Comparison of ENCODE assay signal across 20 cellular contexts in genomic region chr2:140539506-140539905, GRCh38.
DNase-seq lines count a peak whose midpoint lies in the region; ATAC-seq, FAIRE-seq and TF ChIP-seq lines count a peak whose summit lies in the region.
"Had no signal": no experiment of that assay in that cellular context is flagged by ENCODE, and none has a peak within 500 bp of the region (broad histone marks: within the 10 kb centered on the region; RNA-seq: fewer than 3 reads in every experiment).

No MANE protein-coding gene starts in this region.

- H3K4me3 ChIP-seq in SK-N-SH (ENCODE audit: low read depth in 2 of 2, low read length in 1 of 2) = no peak overlapping the region
- H3K4me3 ChIP-seq in H1 (ENCODE audit: extremely low read depth in 1 of 4, insufficient read depth in 2 of 4, low read depth in 3 of 4, low read length in 4 of 4) = no peak overlapping the region
- H3K4me3 ChIP-seq in colonic mucosa = no peak overlapping the region
- H3K4me3 ChIP-seq: HAP-1 had no signal

- no peak overlapping the region for H4K8ac ChIP-seq in H1 (ENCODE audit: extremely low read depth, insufficient read depth, low read length)

- intact Hi-C loops in colonic mucosa (cut with DNase I) = no loop called here

- DNase-seq in SK-N-SH = no peak
- DNase-seq in H1 (ENCODE audit: low read depth in 1 of 2, low spot score in 2 of 2) = no peak
- peak; percentile 6 for DNase-seq in kidney tubule cell (ENCODE audit: low spot score)
- no peak for DNase-seq in stimulated activated CD4-positive, alpha-beta T cell treated with anti-CD3 and anti-CD28 coated beads, Interleukin-4, amount 100 ng/mL, for 1 hour
- no peak for DNase-seq in colonic mucosa
- DNase-seq: AML-193, DMS79 treated with DMSO at 0.1 percent for 48 hours, NCI-H187, NCI-H2107, NCI-H510A, NCI-H774, PC-3, SIG-M5 had no signal

- no peak overlapping the region for H2BK12ac ChIP-seq in H1 (ENCODE audit: low read depth, low read length)

- ATAC-seq in SK-N-SH treated with all-trans-retinoic acid at 6 μM for 48 hours (no peak), HG03521 (IDR thresholded peaks at IDR 0.05; ENCODE audit: unreplicated experiment) (no peak)
- ATAC-seq in activated CD4-positive, CD25-positive, alpha-beta regulatory T cell treated with anti-CD3 and anti-CD28 coated beads, Interleukin-2, amount 50 U/mL, for 24 hours = no peak
- ATAC-seq: PC-3 had no signal

- H3K56ac ChIP-seq in H1 (replicated peaks; ENCODE audit: insufficient read length, low read depth, low read length) = no peak overlapping the region

- H3F3A ChIP-seq in SK-N-SH (replicated peaks; ENCODE audit: insufficient read depth) = no peaks in the 10 kb centered on the region

- H4K20me1 ChIP-seq in SK-N-SH (ENCODE audit: insufficient read depth) (no peaks in the 10 kb centered on the region), H1 (replicated peaks in 1 of 2; ENCODE audit: control insufficient read depth in 1 of 2, insufficient read depth in 2 of 2, low read length in 2 of 2) (no peaks in the 10 kb centered on the region)

- 89% methylated on average over 5 of the region's 5 CpGs for WGBS in SK-N-SH (ENCODE audit: low lambda C conversion rate)
- WGBS in H1 (ENCODE audit: extremely low coverage in 1 of 2, insufficient coverage in 1 of 2, insufficient read length in 1 of 2, insufficient replicate concordance in 2 of 2, low coverage in 1 of 2, low lambda C conversion rate in 2 of 2, missing lambda C conversion rate in 1 of 2), 2 experiments = 94% methylated on average over 5 of the region's 5 CpGs; no CpG with 5 or more reads in 1 of the 2 experiments

- H3K27ac ChIP-seq in SK-N-SH (ENCODE audit: low read depth in 2 of 2, low read length in 1 of 2) = no peak overlapping the region
- H3K27ac ChIP-seq in H1 (ENCODE audit: low read depth, low read length) = no peak overlapping the region
- no peak overlapping the region for H3K27ac ChIP-seq in colonic mucosa
- H3K27ac ChIP-seq: 22Rv1, C4-2B, RWPE1 had no signal

- CTCF ChIA-PET in SK-N-SH (lab: Yijun Ruan, JAX) (no interaction called here), H1 (lab: Charles Lee; ENCODE audit: partially characterized antibody) (no interaction called here)

- TF ChIP-seq EP300 in SK-N-SH (IDR thresholded peaks at IDR 0.05; ENCODE audit: borderline replicate concordance in 1 of 2, low read depth in 1 of 2, low read length in 1 of 2) = no peak
- no peak for TF ChIP-seq EP300 in H1 (IDR thresholded peaks at IDR 0.05; ENCODE audit: borderline replicate concordance in 1 of 2, low read depth in 2 of 2, low read length in 2 of 2)

- TF ChIP-seq POLR2A in H1 (IDR thresholded peaks at IDR 0.05; ENCODE audit: control extremely low read depth in 1 of 2, low read depth in 2 of 2, low read length in 2 of 2) = no peak

- no peaks in the 10 kb centered on the region for H3K9me3 ChIP-seq in SK-N-SH
- no peaks in the 10 kb centered on the region for H3K9me3 ChIP-seq in H1 (ENCODE audit: insufficient read depth in 2 of 2, low read depth in 1 of 2, low read length in 1 of 2)
- no peaks in the 10 kb centered on the region for H3K9me3 ChIP-seq in colonic mucosa
- H3K9me3 ChIP-seq: HAP-1 had no signal

- H4K91ac ChIP-seq in H1 (replicated peaks; ENCODE audit: insufficient read length, low read length) = no peak overlapping the region

- H3K27me3 ChIP-seq in SK-N-SH (ENCODE audit: insufficient read depth) (no peaks in the 10 kb centered on the region), H1 (replicated peaks in 1 of 4; ENCODE audit: control insufficient read depth in 3 of 4, extremely low read depth in 1 of 4, insufficient read depth in 3 of 4, low read length in 3 of 4) (no peaks in the 10 kb centered on the region), colonic mucosa (no peaks in the 10 kb centered on the region)

- H4K5ac ChIP-seq in H1 (ENCODE audit: insufficient read length, low read depth, low read length) = no peak overlapping the region

- POLR2A ChIA-PET in SK-N-SH (lab: Yijun Ruan, JAX) (no interaction called here), H1 (lab: Charles Lee; ENCODE audit: partially characterized antibody) (no interaction called here)

- H2BK5ac ChIP-seq in H1 (ENCODE audit: low read depth, low read length) = no peak overlapping the region

- no peak overlapping the region for H3K23ac ChIP-seq in H1 (ENCODE audit: insufficient read length)

- no peak overlapping the region for H3K4ac ChIP-seq in H1 (replicated peaks; ENCODE audit: insufficient read length, low read depth, low read length)

- H3K9ac ChIP-seq in SK-N-SH = no peak overlapping the region
- no peak overlapping the region for H3K9ac ChIP-seq in H1 (replicated peaks in 1 of 4; ENCODE audit: extremely low read depth in 1 of 4, low read depth in 3 of 4, low read length in 3 of 4)
- no peak overlapping the region for H3K9ac ChIP-seq in colonic mucosa (ENCODE audit: low read depth in 2 of 2, low read length in 2 of 2)

- H2BK120ac ChIP-seq in H1 (replicated peaks; ENCODE audit: low read depth, low read length) = no peak overlapping the region

- no peak overlapping the region for H3K14ac ChIP-seq in H1 (ENCODE audit: insufficient read length)

- no peaks in the 10 kb centered on the region for H3K9me2 ChIP-seq in SK-N-SH

- H3K79me2 ChIP-seq in SK-N-SH (ENCODE audit: insufficient read depth) (no peaks in the 10 kb centered on the region), H1 (ENCODE audit: control insufficient read depth in 1 of 2, insufficient read depth in 2 of 2, low read length in 2 of 2) (no peaks in the 10 kb centered on the region)

- H3K36me3 ChIP-seq in SK-N-SH (replicated peaks in 1 of 2; ENCODE audit: control insufficient read depth in 1 of 2, insufficient read depth in 2 of 2, low read length in 1 of 2) = no peaks in the 10 kb centered on the region
- H3K36me3 ChIP-seq in H1 (ENCODE audit: control insufficient read depth in 2 of 4, insufficient read depth in 4 of 4, low read length in 3 of 4) = no peaks in the 10 kb centered on the region
- no peaks in the 10 kb centered on the region for H3K36me3 ChIP-seq in colonic mucosa
- H3K36me3 ChIP-seq: HAP-1 had no signal

- FAIRE-seq in H1 (lab: Jason Lieb, UNC) = no peak

- no peak overlapping the region for H3K18ac ChIP-seq in H1 (ENCODE audit: extremely low read depth, low read length)

- H2BK15ac ChIP-seq in H1 (ENCODE audit: low read length) = no peak overlapping the region

- H2AK5ac ChIP-seq in H1 (ENCODE audit: low read depth, low read length) = no peak overlapping the region

- H3K4me2 ChIP-seq in SK-N-SH (no peak overlapping the region), H1 (ENCODE audit: insufficient read depth in 1 of 2, low read depth in 2 of 2, low read length in 2 of 2) (no peak overlapping the region)

- TF ChIP-seq CTCF in SK-N-SH (IDR thresholded peaks at IDR 0.05) = no peak
- no peak for TF ChIP-seq CTCF in H1 (IDR thresholded peaks at IDR 0.05; ENCODE audit: control extremely low read depth in 1 of 3, insufficient read depth in 1 of 3, low read depth in 1 of 3, low read length in 3 of 3)
- TF ChIP-seq CTCF in colonic mucosa (IDR thresholded peaks at IDR 0.05) = no peak

- no peaks in the 10 kb centered on the region for H3K79me1 ChIP-seq in H1 (ENCODE audit: low read depth, low read length)

- no peaks in the 10 kb centered on the region for H3K4me1 ChIP-seq in SK-N-SH (ENCODE audit: control insufficient read depth in 1 of 2, insufficient read depth in 2 of 2, low read depth in 1 of 2, low read length in 1 of 2)
- H3K4me1 ChIP-seq in H1 (replicated peaks in 1 of 4; ENCODE audit: control insufficient read depth in 3 of 4, insufficient read depth in 4 of 4, low read length in 3 of 4) = no peaks in the 10 kb centered on the region
- no peaks in the 10 kb centered on the region for H3K4me1 ChIP-seq in colonic mucosa
- H3K4me1 ChIP-seq: HAP-1 had no signal

- H3K23me2 ChIP-seq in H1 (ENCODE audit: low read depth, low read length) = no peaks in the 10 kb centered on the region

- no peak overlapping the region for H2BK20ac ChIP-seq in H1 (ENCODE audit: low read length)

- no peak for TF ChIP-seq RAD21 in SK-N-SH (IDR thresholded peaks at IDR 0.05; ENCODE audit: low read length)
- TF ChIP-seq RAD21 in H1 (IDR thresholded peaks at IDR 0.05 in 1 of 2, conservative IDR thresholded peaks at IDR 0.05 in 1 of 2; ENCODE audit: low read depth in 2 of 2, low read length in 2 of 2) = no peak

- H2AFZ ChIP-seq in SK-N-SH (ENCODE audit: low read depth) (peak overlapping the region; percentile 11; the same call in 1 of the 2 replicates), H1 (ENCODE audit: low read length) (peak overlapping the region; percentile 69; the same call in 1 of the 2 replicates)

TF ChIP-seq in SK-N-SH, 30 proteins besides CTCF, POLR2A, EP300 and RAD21 (continues in another document):
- TF ChIP-seq MAX (IDR thresholded peaks at IDR 0.05; ENCODE audit: low read depth) = no peak
- no peak for TF ChIP-seq YY1 (IDR thresholded peaks at IDR 0.05; ENCODE audit: low read depth)
- no peak for TF ChIP-seq POLR2AphosphoS5 (IDR thresholded peaks at IDR 0.05; ENCODE audit: low read depth, low read length)
- no peak for TF ChIP-seq MEF2A (IDR thresholded peaks at IDR 0.05; ENCODE audit: borderline replicate concordance, low read depth)
- TF ChIP-seq GABPA (IDR thresholded peaks at IDR 0.05; ENCODE audit: low read depth) = no peak

TF ChIP-seq in SK-N-SH treated with all-trans-retinoic acid at 6 μM for 48 hours, 23 proteins besides CTCF, POLR2A, EP300 and RAD21 (continues in another document):
- TF ChIP-seq CSRNP3 (CRISPR knock-in tag; IDR thresholded peaks at IDR 0.05) = no peak

TF ChIP-seq in H1, 55 proteins besides CTCF, POLR2A, EP300 and RAD21:
- TF ChIP-seq SP2 (IDR thresholded peaks at IDR 0.05; ENCODE audit: low read length) = no peak
- TF ChIP-seq TCF12 (IDR thresholded peaks at IDR 0.05; ENCODE audit: low read depth, low read length) = no peak
- no peak for TF ChIP-seq E2F6 (IDR thresholded peaks at IDR 0.05)
- TF ChIP-seq CEBPB (IDR thresholded peaks at IDR 0.05; ENCODE audit: low read depth, low read length) = no peak
